Comparison of ENCODE assay signal across 25 cellular contexts in genomic region chr3:123119802-123120201, GRCh38. TPM values are rescaled to one million over a fixed set of nuclear protein-coding genes. Genes with fewer than 3 reads are reported as not detected.
DNase-seq lines count a peak whose midpoint lies in the region; ATAC-seq and TF ChIP-seq lines count a peak whose summit lies in the region.
"Had no signal": no experiment of that assay in that cellular context is flagged by ENCODE, and none has a peak within 500 bp of the region (broad histone marks: within the 10 kb centered on the region; RNA-seq: fewer than 3 reads in every experiment).

No MANE protein-coding gene starts in this region.

- H3K27ac Mint-ChIP-seq in HFFc6: peak overlapping the region; percentile 21; the same call in 1 of the 2 replicates
- H3K27ac Mint-ChIP-seq: stimulated activated naive CD8-positive, alpha-beta T cell treated with anti-CD3 and anti-CD28 coated beads, Interleukin-15, Interleukin-2, amounts not matched to agents 100 ng/mL and 50 ng/mL, for 24 hours; T-helper 17 cell had no signal

- no peaks in the 10 kb centered on the region for H4K20me1 ChIP-seq in BLaER1

- DNase-seq in HFFc6 (no peak), adrenal gland (peak in 4 of 7 donors; percentile 51 to 73 (median 60)), left lobe of liver (ENCODE audit: low spot score) (peak; percentile 65), KG1 (lab: John Stamatoyannopoulos, UW) (no peak), RKO (ENCODE audit: low spot score) (no peak)
- no peak for DNase-seq in stimulated activated CD4-positive, alpha-beta T cell treated with anti-CD3 and anti-CD28 coated beads, Interleukin-12 subunit alpha, Interleukin-12 subunit beta, amount 100 ng/mL, for 4 hours
- DNase-seq: activated CD4-positive, alpha-beta T cell treated with anti-CD3 and anti-CD28 coated beads for 4 hours; activated naive CD4-positive, alpha-beta T cell; activated T-cell treated with anti-CD3 and anti-CD28 coated beads, Interleukin-2, amount 50 U/mL, for 48 hours; colonic mucosa; effector memory CD4-positive, alpha-beta T cell; GM23248; Kasumi-1; NCI-H2029 treated with DMSO at 0.1 percent for 48 hours; T-helper 17 cell; thyroid gland had no signal

- H3K4me1 ChIP-seq in BLaER1 (peaks cover 41% of the 10 kb centered on the region), adrenal gland (replicated peaks in 1 of 2) (peaks cover 7 to 25% of the 10 kb centered on the region in 2 donors)
- H3K4me1 ChIP-seq: colonic mucosa, thyroid gland had no signal

- H3K27ac ChIP-seq in BLaER1 (no peak overlapping the region), adrenal gland (peak overlapping the region in 3 of 5 donors; percentile 14 to 45 (median 42))
- H3K27ac ChIP-seq: colonic mucosa, GM23248, SK-N-MC, thyroid gland had no signal

- H3K27me3 Mint-ChIP-seq in HFFc6 (ENCODE audit: insufficient read depth): no peaks in the 10 kb centered on the region; the same call in 1 of the 2 replicates
- H3K27me3 Mint-ChIP-seq: stimulated activated naive CD8-positive, alpha-beta T cell treated with anti-CD3 and anti-CD28 coated beads, Interleukin-15, Interleukin-2, amounts not matched to agents 100 ng/mL and 50 ng/mL, for 24 hours; T-helper 17 cell had no signal

- H3K36me3 ChIP-seq in BLaER1: peaks cover 11% of the 10 kb centered on the region
- H3K36me3 ChIP-seq in adrenal gland (replicated peaks in 1 of 2): peaks cover 0 to 75% of the 10 kb centered on the region in 2 donors
- H3K36me3 ChIP-seq: colonic mucosa had no signal

- H3K36me3 Mint-ChIP-seq in HFFc6 (ENCODE audit: low read depth): peaks cover 45% of the 10 kb centered on the region

- TF ChIP-seq CTCF in HFFc6 (IDR thresholded peaks at IDR 0.05) (no peak), adrenal gland (IDR thresholded peaks at IDR 0.05) (no peak)

- 57 to 64% (median 59%) methylated on average over 4 to 5 of the region's 5 CpGs for WGBS in adrenal gland, 4 donors

- ATAC-seq in left lobe of liver (peak; percentile 77), HG03108 (IDR thresholded peaks at IDR 0.05; ENCODE audit: unreplicated experiment) (no peak)
- ATAC-seq: esophagus mucosa, sciatic nerve, T-helper 17 cell had no signal

- H3K4me2 ChIP-seq in BLaER1: peak overlapping the region; percentile 57; the same call in 1 of the 2 replicates

- H3K27me3 ChIP-seq in BLaER1: no peaks in the 10 kb centered on the region
- no peaks in the 10 kb centered on the region for H3K27me3 ChIP-seq in adrenal gland
- H3K27me3 ChIP-seq: colonic mucosa, thyroid gland had no signal

- no peaks in the 10 kb centered on the region for H3K9me3 Mint-ChIP-seq in HFFc6
- H3K9me3 Mint-ChIP-seq: CD14-positive monocyte; neural crest cell; stimulated activated naive CD8-positive, alpha-beta T cell treated with anti-CD3 and anti-CD28 coated beads, Interleukin-15, Interleukin-2, amounts not matched to agents 100 ng/mL and 50 ng/mL, for 24 hours had no signal

- H3K4me1 Mint-ChIP-seq in HFFc6 (ENCODE audit: low read depth): peaks cover 42% of the 10 kb centered on the region
- H3K4me1 Mint-ChIP-seq: CD14-positive monocyte had no signal

- H3K4me3 ChIP-seq in BLaER1: no peak overlapping the region
- no peak overlapping the region for H3K4me3 ChIP-seq in adrenal gland
- H3K4me3 ChIP-seq: colonic mucosa, GM23248, lung, SK-N-MC, thyroid gland had no signal

- intact Hi-C loops in adrenal gland (cut with DNase I): no loop called here

- TF ChIP-seq POLR2A in adrenal gland (IDR thresholded peaks at IDR 0.05): no peak

- no peak overlapping the region for H3K9ac ChIP-seq in BLaER1
- H3K9ac ChIP-seq: GM23248 had no signal

- H3K4me3 Mint-ChIP-seq in HFFc6: no peak overlapping the region
- H3K4me3 Mint-ChIP-seq: CD14-positive monocyte; neural crest cell; stimulated activated naive CD8-positive, alpha-beta T cell treated with anti-CD3 and anti-CD28 coated beads, Interleukin-15, Interleukin-2, amounts not matched to agents 100 ng/mL and 50 ng/mL, for 24 hours; T-helper 17 cell had no signal

- H3K9me3 ChIP-seq in BLaER1 (no peaks in the 10 kb centered on the region), adrenal gland (replicated peaks in 1 of 3) (no peaks in the 10 kb centered on the region)
- H3K9me3 ChIP-seq: colonic mucosa, thyroid gland had no signal

RNA-seq across cellular contexts. Expression of gene PDIA5, which starts 53.0 kb away (rescaled TPM):
- 10 to 100 TPM; 30.7 to 49.0 (median 38.1) TPM for total RNA-seq in HFFc6 (2021; fragmentation: NEBNext Ultra II Directional; extraction: Animal tissue kit (Norgen Biotek cat#: 25700))
- 10 to 100 TPM; 39.0 to 88.9 (median 56.7) TPM for total RNA-seq in adrenal gland
- 10 to 100 TPM; 27.0 to 52.6 (median 29.3) TPM for polyA plus RNA-seq in adrenal gland
- 55.0 TPM for total RNA-seq in left lobe of liver

Comparison
In these comparisons a context has a peak if more than half of its experiments do, and no peak if none do; other contexts are left out.
1. DNase-seq: peak in adrenal gland (4 of 7) and left lobe of liver (single experiment); none in HFFc6 (single experiment), stimulated activated CD4-positive, alpha-beta T cell treated with anti-CD3 and anti-CD28 coated beads, Interleukin-12 subunit alpha, Interleukin-12 subunit beta, amount 100 ng/mL, for 4 hours (single experiment), KG1 (single experiment) and RKO (single experiment).